ENCODE assay signal across 16 cellular contexts in the genomic region with DNA sequence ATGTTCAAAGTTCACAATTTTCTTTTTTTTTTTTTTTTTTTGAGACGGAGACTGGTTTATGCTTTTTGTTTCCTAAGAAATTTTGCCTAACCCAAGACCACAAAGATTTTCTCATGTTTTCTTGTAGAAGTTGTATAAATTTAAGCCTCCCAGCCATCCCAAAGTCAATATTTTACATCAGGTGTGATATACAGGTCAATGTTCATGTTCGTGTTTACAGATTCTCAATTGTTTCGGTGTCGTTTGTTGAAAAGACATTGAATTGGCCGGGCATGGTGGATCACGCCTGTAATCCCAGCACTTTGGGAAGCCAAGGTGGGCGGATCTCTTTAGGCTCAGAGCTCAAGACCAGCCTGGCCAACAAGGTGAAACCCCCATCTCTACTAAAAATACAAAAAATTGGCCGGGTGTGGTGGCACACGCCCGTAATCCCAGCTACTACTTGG. TPM values are rescaled to one million over a fixed set of nuclear protein-coding genes. Genes with fewer than 3 reads are reported as not detected.
DNase-seq lines count a peak whose midpoint lies in the region; ATAC-seq and TF ChIP-seq lines count a peak whose summit lies in the region.
"Had no signal": no experiment of that assay in that cellular context is flagged by ENCODE, and none has a peak within 500 bp of the region (broad histone marks: within the 10 kb centered on the region; RNA-seq: fewer than 3 reads in every experiment).

No MANE protein-coding gene starts in this region.

- H3K79me2 ChIP-seq in GM23338 (replicated peaks; ENCODE audit: insufficient read depth), result no peaks in the 10 kb centered on the region

- no peak overlapping the region for H3K4me2 ChIP-seq in GM23338

- H2AFZ ChIP-seq in GM23338, result no peak overlapping the region

- no peaks in the 10 kb centered on the region for H3F3A ChIP-seq in GM23338 (replicated peaks; ENCODE audit: low read depth)

- DNase-seq in GM23338 (ENCODE audit: low spot score), result no peak
- no peak for DNase-seq in central memory CD8-positive, alpha-beta T cell (ENCODE audit: low spot score in 2 of 2)
- DNase-seq in memory B cell (ENCODE audit: low spot score in 2 of 2), result no peak
- DNase-seq in stimulated activated effector memory CD8-positive, alpha-beta T cell treated with anti-CD3 and anti-CD28 coated beads, Interleukin-12 subunit alpha, Interleukin-12 subunit beta, amount 100 ng/mL, for 72 hours (ENCODE audit: low spot score in 2 of 2), result no peak
- no peak for DNase-seq in GF-D8 (lab: John Stamatoyannopoulos, UW)
- DNase-seq in GM20000 (ENCODE audit: low spot score), result no peak
- DNase-seq in activated CD4-positive, alpha-beta memory T cell treated with anti-CD3 and anti-CD28 coated beads, Interleukin-2, amount 10 ng/mL, durations not matched to agents 7 days and 5 days, result no peak
- DNase-seq: C1 segment of cervical spinal cord, DMS 273 treated with DMSO at 0.1 percent for 48 hours, IMR-90, NCI-H1417, NCI-H1930, NCI-H2171 treated with DMSO at 0.1 percent for 48 hours, NCI-H510A, SJCRH30 had no signal

- H3K9me2 ChIP-seq in GM23338 (ENCODE audit: insufficient read depth), result no peaks in the 10 kb centered on the region

- no peak overlapping the region for H3K27ac ChIP-seq in GM23338 (ENCODE audit: low read depth)
- H3K27ac ChIP-seq: SJCRH30 had no signal

- H3K4me3 Mint-ChIP-seq in GM23338 (peak overlapping the region; percentile 36; the same call in 1 of the 3 replicates), memory B cell (no peak overlapping the region)
- no peak overlapping the region for H3K4me3 Mint-ChIP-seq in central memory CD8-positive, alpha-beta T cell
- no peak overlapping the region for H3K4me3 Mint-ChIP-seq in stimulated activated effector memory CD8-positive, alpha-beta T cell treated with anti-CD3 and anti-CD28 coated beads, Interleukin-12 subunit alpha, Interleukin-12 subunit beta, amount 100 ng/mL, for 72 hours
- no peak overlapping the region for H3K4me3 Mint-ChIP-seq in activated CD4-positive, alpha-beta memory T cell treated with anti-CD3 and anti-CD28 coated beads, Interleukin-2, amount 10 ng/mL, durations not matched to agents 7 days and 5 days

- peaks cover 16% of the 10 kb centered on the region; the same call in 2 of the 3 replicates for H3K36me3 Mint-ChIP-seq in GM23338 (ENCODE audit: low read depth)
- H3K36me3 Mint-ChIP-seq in central memory CD8-positive, alpha-beta T cell (ENCODE audit: insufficient read depth), result peaks cover 39% of the 10 kb centered on the region
- H3K36me3 Mint-ChIP-seq in memory B cell, result peaks cover 26% of the 10 kb centered on the region
- peaks cover 95% of the 10 kb centered on the region for H3K36me3 Mint-ChIP-seq in stimulated activated effector memory CD8-positive, alpha-beta T cell treated with anti-CD3 and anti-CD28 coated beads, Interleukin-12 subunit alpha, Interleukin-12 subunit beta, amount 100 ng/mL, for 72 hours
- peaks cover 49% of the 10 kb centered on the region for H3K36me3 Mint-ChIP-seq in activated CD4-positive, alpha-beta memory T cell treated with anti-CD3 and anti-CD28 coated beads, Interleukin-2, amount 10 ng/mL, durations not matched to agents 7 days and 5 days (ENCODE audit: low read depth)

- H3K4me3 ChIP-seq in GM23338, result no peak overlapping the region
- H3K4me3 ChIP-seq: SJCRH30 had no signal

- no peak for ATAC-seq in GM23338
- ATAC-seq in central memory CD8-positive, alpha-beta T cell (replicated peaks; ENCODE audit: extremely low read depth, poor library complexity, severe bottlenecking), result no peak
- no peak for ATAC-seq in memory B cell (ENCODE audit: low read depth)
- no peak for ATAC-seq in stimulated activated effector memory CD8-positive, alpha-beta T cell treated with anti-CD3 and anti-CD28 coated beads, Interleukin-12 subunit alpha, Interleukin-12 subunit beta, amount 100 ng/mL, for 72 hours
- ATAC-seq in GM21515 (IDR thresholded peaks at IDR 0.05; ENCODE audit: unreplicated experiment), result no peak

- H3K36me3 ChIP-seq in GM23338 (ENCODE audit: insufficient read depth), result no peaks in the 10 kb centered on the region

- POLR2A ChIA-PET in activated CD4-positive, alpha-beta memory T cell treated with anti-CD3 and anti-CD28 coated beads, Interleukin-2, amount 10 ng/mL, durations not matched to agents 7 days and 5 days (lab: Charles Lee), result no interaction called here

- H3K4me1 Mint-ChIP-seq in GM23338 (peaks cover 10% of the 10 kb centered on the region), memory B cell (peaks cover 19% of the 10 kb centered on the region)
- H3K4me1 Mint-ChIP-seq in central memory CD8-positive, alpha-beta T cell, result peaks cover 6% of the 10 kb centered on the region
- peaks cover 14% of the 10 kb centered on the region for H3K4me1 Mint-ChIP-seq in stimulated activated effector memory CD8-positive, alpha-beta T cell treated with anti-CD3 and anti-CD28 coated beads, Interleukin-12 subunit alpha, Interleukin-12 subunit beta, amount 100 ng/mL, for 72 hours
- peaks cover 5% of the 10 kb centered on the region for H3K4me1 Mint-ChIP-seq in activated CD4-positive, alpha-beta memory T cell treated with anti-CD3 and anti-CD28 coated beads, Interleukin-2, amount 10 ng/mL, durations not matched to agents 7 days and 5 days

- H3K27me3 Mint-ChIP-seq in GM23338 (ENCODE audit: insufficient read depth, low read depth, poor library complexity), result peaks cover 9% of the 10 kb centered on the region
- H3K27me3 Mint-ChIP-seq in central memory CD8-positive, alpha-beta T cell, result no peaks in the 10 kb centered on the region
- H3K27me3 Mint-ChIP-seq in memory B cell, result no peaks in the 10 kb centered on the region
- H3K27me3 Mint-ChIP-seq in activated CD4-positive, alpha-beta memory T cell treated with anti-CD3 and anti-CD28 coated beads, Interleukin-2, amount 10 ng/mL, durations not matched to agents 7 days and 5 days, result no peaks in the 10 kb centered on the region

- H4K20me1 ChIP-seq in GM23338 (replicated peaks; ENCODE audit: insufficient read depth), result no peaks in the 10 kb centered on the region

- H3K9me3 Mint-ChIP-seq in GM23338, result no peaks in the 10 kb centered on the region
- no peaks in the 10 kb centered on the region for H3K9me3 Mint-ChIP-seq in central memory CD8-positive, alpha-beta T cell
- no peaks in the 10 kb centered on the region for H3K9me3 Mint-ChIP-seq in memory B cell
- H3K9me3 Mint-ChIP-seq in stimulated activated effector memory CD8-positive, alpha-beta T cell treated with anti-CD3 and anti-CD28 coated beads, Interleukin-12 subunit alpha, Interleukin-12 subunit beta, amount 100 ng/mL, for 72 hours, result no peaks in the 10 kb centered on the region
- H3K9me3 Mint-ChIP-seq in activated CD4-positive, alpha-beta memory T cell treated with anti-CD3 and anti-CD28 coated beads, Interleukin-2, amount 10 ng/mL, durations not matched to agents 7 days and 5 days, result no peaks in the 10 kb centered on the region

- 0 out of 2 replicates have a peak, but pooled peaks cover 6% of the 10 kb centered on the region for H3K4me1 ChIP-seq in GM23338 (ENCODE audit: insufficient read depth)

- CTCF ChIA-PET in activated CD4-positive, alpha-beta memory T cell treated with anti-CD3 and anti-CD28 coated beads, Interleukin-2, amount 10 ng/mL, durations not matched to agents 7 days and 5 days (lab: Charles Lee), result interaction anchor here (0.5 to 0.7 kb wide), 2 partner anchors 14 to 106 kb away, joined by 3 read pairs; no protein-coding TSS in a partner anchor

- no peaks in the 10 kb centered on the region for H3K27me3 ChIP-seq in GM23338 (ENCODE audit: insufficient read depth)
- H3K27me3 ChIP-seq: SJCRH30 had no signal

- H3K27ac Mint-ChIP-seq in GM23338, result no peak overlapping the region; the same call in 1 of the 2 replicates
- peak overlapping the region; percentile 86 for H3K27ac Mint-ChIP-seq in central memory CD8-positive, alpha-beta T cell (ENCODE audit: low read depth)
- H3K27ac Mint-ChIP-seq in memory B cell, result peak overlapping the region; percentile 68
- peak overlapping the region; percentile 65 for H3K27ac Mint-ChIP-seq in stimulated activated effector memory CD8-positive, alpha-beta T cell treated with anti-CD3 and anti-CD28 coated beads, Interleukin-12 subunit alpha, Interleukin-12 subunit beta, amount 100 ng/mL, for 72 hours
- H3K27ac Mint-ChIP-seq in activated CD4-positive, alpha-beta memory T cell treated with anti-CD3 and anti-CD28 coated beads, Interleukin-2, amount 10 ng/mL, durations not matched to agents 7 days and 5 days, result no peak overlapping the region

- no peak for TF ChIP-seq CTCF in GM23338 (conservative IDR thresholded peaks at IDR 0.05; ENCODE audit: low read depth in 2 of 2)
- no peak for TF ChIP-seq CTCF in GM20000 (IDR thresholded peaks at IDR 0.05; ENCODE audit: extremely low read depth, missing control alignments)

RNA-seq across cellular contexts. Expression of a gene that starts 15.4 kb away (rescaled TPM):
- total RNA-seq in GM23338 (2014; rRNA removed; shearing (Covaris generic)), result 35.4 and 41.4 TPM in 2 replicates
- 6.2 and 7.0 TPM in 2 replicates for polyA plus RNA-seq in GM23338 (2016; fragmentation: Nextera tagmentation; extraction: Ambion mirVana)
- 10 to 100 TPM; 53.9 to 61.3 TPM for total RNA-seq in activated CD4-positive, alpha-beta memory T cell treated with anti-CD3 and anti-CD28 coated beads, Interleukin-2, amount 10 ng/mL, durations not matched to agents 7 days and 5 days

RNA-seq across cellular contexts. Expression of a gene that starts 19.4 kb away (rescaled TPM):
- total RNA-seq in GM23338 (2014; rRNA removed; shearing (Covaris generic)), result 0.10 and 0.35 TPM in 2 replicates
- 0.74 and 0.89 TPM in 2 replicates for polyA plus RNA-seq in GM23338 (2016; fragmentation: Nextera tagmentation; extraction: Ambion mirVana)
- 10 to 100 TPM; 19.4 to 19.8 TPM for total RNA-seq in activated CD4-positive, alpha-beta memory T cell treated with anti-CD3 and anti-CD28 coated beads, Interleukin-2, amount 10 ng/mL, durations not matched to agents 7 days and 5 days

RNA-seq across cellular contexts. Expression of a gene that starts 20.8 kb away (rescaled TPM):
- 6.3 and 7.2 TPM in 2 replicates for total RNA-seq in GM23338 (2014; rRNA removed; shearing (Covaris generic))
- 3.6 and 5.3 TPM in 2 replicates for polyA plus RNA-seq in GM23338 (2016; fragmentation: Nextera tagmentation; extraction: Ambion mirVana)
- total RNA-seq in activated CD4-positive, alpha-beta memory T cell treated with anti-CD3 and anti-CD28 coated beads, Interleukin-2, amount 10 ng/mL, durations not matched to agents 7 days and 5 days, result 1,000 to 10,000 TPM; 1,222 to 1,245 TPM

RNA-seq across cellular contexts. Expression of a gene that starts 47.3 kb away (rescaled TPM):
- total RNA-seq in GM23338 (2014; rRNA removed; shearing (Covaris generic)), result 3.0 and 3.5 TPM in 2 replicates
- polyA plus RNA-seq in GM23338 (2016; fragmentation: Nextera tagmentation; extraction: Ambion mirVana), result 1.2 and 1.5 TPM in 2 replicates
- under 1 TPM; 0.58 to 0.88 TPM for total RNA-seq in activated CD4-positive, alpha-beta memory T cell treated with anti-CD3 and anti-CD28 coated beads, Interleukin-2, amount 10 ng/mL, durations not matched to agents 7 days and 5 days
- total RNA-seq: IMR-90 had no signal

Comparison
In these comparisons a context has a peak if more than half of its experiments do, and no peak if none do; other contexts are left out.
1. H3K27ac Mint-ChIP-seq: peak in central memory CD8-positive, alpha-beta T cell (single experiment), memory B cell (single experiment) and stimulated activated effector memory CD8-positive, alpha-beta T cell treated with anti-CD3 and anti-CD28 coated beads, Interleukin-12 subunit alpha, Interleukin-12 subunit beta, amount 100 ng/mL, for 72 hours (single experiment); none in GM23338 (single experiment) and activated CD4-positive, alpha-beta memory T cell treated with anti-CD3 and anti-CD28 coated beads, Interleukin-2, amount 10 ng/mL, durations not matched to agents 7 days and 5 days (single experiment).
2. RNA of a gene that starts 19.4 kb away (total RNA-seq): 19.4 to 19.8 TPM in activated CD4-positive, alpha-beta memory T cell treated with anti-CD3 and anti-CD28 coated beads, Interleukin-2, amount 10 ng/mL, durations not matched to agents 7 days and 5 days; 0.10 to 0.35 TPM in GM23338; every median in the first group is over 10 times any median in the second.
3. RNA of a gene that starts 20.8 kb away (total RNA-seq): 1,222 to 1,245 TPM in activated CD4-positive, alpha-beta memory T cell treated with anti-CD3 and anti-CD28 coated beads, Interleukin-2, amount 10 ng/mL, durations not matched to agents 7 days and 5 days; 6.3 to 7.2 TPM in GM23338; every median in the first group is over 100 times any median in the second.